Comparison of ENCODE assay signal across 18 cellular contexts in the genomic region with DNA sequence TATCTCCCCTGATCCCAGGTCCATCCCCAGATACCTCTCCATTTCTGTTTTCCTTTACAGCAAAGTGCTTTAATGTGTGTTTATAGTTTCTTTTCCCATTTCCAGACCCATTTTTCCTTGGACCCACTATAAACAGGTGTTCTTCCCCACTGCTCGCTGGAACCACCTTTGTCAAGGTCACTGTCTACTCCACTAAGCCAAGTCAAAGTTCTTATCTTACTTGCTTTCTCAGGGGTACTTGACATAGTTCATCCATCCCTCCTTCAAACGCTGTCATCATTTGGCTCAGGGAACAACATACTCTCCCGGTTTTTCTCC. TPM values are rescaled to one million over a fixed set of nuclear protein-coding genes. Genes with fewer than 3 reads are reported as not detected.
DNase-seq lines count a peak whose midpoint lies in the region; ATAC-seq and TF ChIP-seq lines count a peak whose summit lies in the region.
"Had no signal": no experiment of that assay in that cellular context is flagged by ENCODE, and none has a peak within 500 bp of the region (broad histone marks: within the 10 kb centered on the region; RNA-seq: fewer than 3 reads in every experiment).

No MANE protein-coding gene starts in this region.

- H3K36me3 Mint-ChIP-seq in T-helper 2 cell treated with Interferon-gamma antibody and Interleukin-4, amounts not matched to agents 5 μg/mL and 100 μg/mL, for 36 hours (ENCODE audit: low read depth): peaks cover 81% of the 10 kb centered on the region
- no peaks in the 10 kb centered on the region for H3K36me3 Mint-ChIP-seq in HFFc6 (ENCODE audit: low read depth)
- peaks cover 85% of the 10 kb centered on the region for H3K36me3 Mint-ChIP-seq in activated naive CD8-positive, alpha-beta T cell treated with anti-CD3 and anti-CD28 coated beads, Interleukin-2, amount 50 U/mL, for 24 hours (ENCODE audit: low read depth)

- H3K27me3 Mint-ChIP-seq in T-helper 2 cell treated with Interferon-gamma antibody and Interleukin-4, amounts not matched to agents 5 μg/mL and 100 μg/mL, for 36 hours (ENCODE audit: low read depth): no peaks in the 10 kb centered on the region
- peaks cover 2% of the 10 kb centered on the region for H3K27me3 Mint-ChIP-seq in HFFc6 (ENCODE audit: insufficient read depth)
- no peaks in the 10 kb centered on the region for H3K27me3 Mint-ChIP-seq in activated naive CD8-positive, alpha-beta T cell treated with anti-CD3 and anti-CD28 coated beads, Interleukin-2, amount 50 U/mL, for 24 hours

- H3K27ac Mint-ChIP-seq in T-helper 2 cell treated with Interferon-gamma antibody and Interleukin-4, amounts not matched to agents 5 μg/mL and 100 μg/mL, for 36 hours: peak overlapping the region; percentile 93
- H3K27ac Mint-ChIP-seq in HFFc6: no peak overlapping the region
- H3K27ac Mint-ChIP-seq in activated naive CD8-positive, alpha-beta T cell treated with anti-CD3 and anti-CD28 coated beads, Interleukin-2, amount 50 U/mL, for 24 hours: peak overlapping the region; percentile 95

- no peaks in the 10 kb centered on the region for H3K9me3 Mint-ChIP-seq in T-helper 2 cell treated with Interferon-gamma antibody and Interleukin-4, amounts not matched to agents 5 μg/mL and 100 μg/mL, for 36 hours
- no peaks in the 10 kb centered on the region for H3K9me3 Mint-ChIP-seq in HFFc6
- H3K9me3 Mint-ChIP-seq in activated naive CD8-positive, alpha-beta T cell treated with anti-CD3 and anti-CD28 coated beads, Interleukin-2, amount 50 U/mL, for 24 hours: no peaks in the 10 kb centered on the region

- no peak for TF ChIP-seq CTCF in HFFc6 (IDR thresholded peaks at IDR 0.05)

- peaks cover 82% of the 10 kb centered on the region for H3K4me1 Mint-ChIP-seq in T-helper 2 cell treated with Interferon-gamma antibody and Interleukin-4, amounts not matched to agents 5 μg/mL and 100 μg/mL, for 36 hours (ENCODE audit: low read depth)
- H3K4me1 Mint-ChIP-seq in HFFc6 (ENCODE audit: low read depth): peaks cover 33% of the 10 kb centered on the region
- H3K4me1 Mint-ChIP-seq in activated naive CD8-positive, alpha-beta T cell treated with anti-CD3 and anti-CD28 coated beads, Interleukin-2, amount 50 U/mL, for 24 hours: peaks cover 99% of the 10 kb centered on the region

- no peak overlapping the region for H3K4me3 ChIP-seq in skin epidermis
- H3K4me3 ChIP-seq: heart right ventricle had no signal

- DNase-seq in T-helper 2 cell treated with Interferon-gamma antibody and Interleukin-4, amounts not matched to agents 5 μg/mL and 100 μg/mL, for 36 hours (ENCODE audit: low spot score): no peak
- DNase-seq in T-helper 2 cell (no peak), HFFc6 (no peak), GDM1 (lab: John Stamatoyannopoulos, UW) (no peak), NCI-H2171 treated with DMSO at 0.1 percent for 48 hours (lab: John Stamatoyannopoulos, UW) (no peak)
- no peak for DNase-seq in activated naive CD8-positive, alpha-beta T cell treated with anti-CD3 and anti-CD28 coated beads, Interleukin-2, amount 50 U/mL, for 24 hours
- DNase-seq: 8988T; activated CD4-positive, alpha-beta T cell treated with anti-CD3 and anti-CD28 coated beads, Interleukin-2, amount 50 U/mL, for 48 hours; COR-L47; erythroblast; heart right ventricle; NCI-H1930; right cardiac atrium; stimulated activated CD4-positive, alpha-beta T cell treated with anti-CD3 and anti-CD28 coated beads, Interleukin-4, amount 100 ng/mL, for 1 hour had no signal

- peak overlapping the region in 11 of 21 experiments; percentile 0 to 87 (median 55) for H3K27ac ChIP-seq in skin epidermis
- H3K27ac ChIP-seq: RWPE1 had no signal

- ATAC-seq in activated naive CD8-positive, alpha-beta T cell treated with anti-CD3 and anti-CD28 coated beads, Interleukin-2, amount 50 U/mL, for 24 hours: no peak
- ATAC-seq in GM21360 (IDR thresholded peaks at IDR 0.05; ENCODE audit: unreplicated experiment): no peak
- ATAC-seq: heart right ventricle, right cardiac atrium had no signal

- H3K4me3 Mint-ChIP-seq in T-helper 2 cell treated with Interferon-gamma antibody and Interleukin-4, amounts not matched to agents 5 μg/mL and 100 μg/mL, for 36 hours: peak overlapping the region; percentile 78
- H3K4me3 Mint-ChIP-seq in HFFc6: peak overlapping the region; percentile 54; the same call in 1 of the 2 replicates
- peak overlapping the region; percentile 77 for H3K4me3 Mint-ChIP-seq in activated naive CD8-positive, alpha-beta T cell treated with anti-CD3 and anti-CD28 coated beads, Interleukin-2, amount 50 U/mL, for 24 hours

RNA-seq across cellular contexts. Expression of a gene that starts 8.3 kb away (rescaled TPM):
- not detected for total RNA-seq in HFFc6 (2021; fragmentation: NEBNext Ultra II Directional; extraction: Animal tissue kit (Norgen Biotek cat#: 25700))
- total RNA-seq: chondrocyte had no signal

RNA-seq across cellular contexts. Expression of a gene that starts 59.2 kb away (rescaled TPM):
- total RNA-seq in HFFc6 (2021; fragmentation: NEBNext Ultra II Directional; extraction: Animal tissue kit (Norgen Biotek cat#: 25700)): not detected
- total RNA-seq: chondrocyte had no signal
